Comparison of ENCODE assay signal across 1 cellular context in the genomic region with DNA sequence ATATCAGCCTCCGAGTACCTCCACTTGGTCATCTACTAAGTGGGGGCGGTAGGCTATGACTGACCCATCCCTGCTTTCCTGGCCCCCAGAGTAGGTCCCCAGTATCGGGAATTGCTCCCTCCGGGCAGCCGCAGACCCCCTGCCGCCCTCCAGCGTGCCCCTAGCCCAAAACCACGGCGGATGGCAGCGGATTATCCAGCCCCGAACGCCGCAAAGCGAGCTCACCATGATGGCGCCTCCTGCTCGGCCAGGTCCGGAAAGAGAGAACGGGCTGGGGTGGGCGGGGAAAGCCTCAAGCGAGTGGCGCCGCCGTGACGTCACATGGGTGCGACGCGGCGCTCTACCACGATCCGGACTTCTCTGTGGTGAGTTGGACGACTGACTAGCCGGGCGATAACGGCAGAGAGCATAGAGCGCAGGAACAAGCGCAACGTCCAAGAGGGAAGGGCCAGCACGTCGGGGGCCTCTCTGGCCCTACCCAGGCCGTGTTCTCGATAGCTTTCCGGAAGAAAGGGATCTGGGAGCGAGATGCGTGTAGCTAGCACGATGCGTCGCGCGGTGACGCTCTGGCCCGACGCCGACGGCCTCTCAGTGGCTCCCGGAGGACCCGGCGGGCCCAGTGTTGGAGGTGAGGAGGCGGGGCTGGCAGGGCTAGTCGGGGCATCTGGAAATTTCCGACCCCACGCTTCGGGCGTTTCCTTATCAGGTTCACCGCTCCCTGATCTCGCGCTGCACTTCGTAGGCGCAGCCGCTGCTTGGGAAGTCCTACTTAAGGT.
A peak's percentile ranks its signal among the peaks of the same experiment; 100 is the strongest.
TF ChIP-seq lines count a peak whose summit lies in the region.

RPL18 (minus strand) TSS at position 263 of the 776 bp plus-strand sequence; CDS start at position 228, 35 bp downstream.
A gene with protein sequence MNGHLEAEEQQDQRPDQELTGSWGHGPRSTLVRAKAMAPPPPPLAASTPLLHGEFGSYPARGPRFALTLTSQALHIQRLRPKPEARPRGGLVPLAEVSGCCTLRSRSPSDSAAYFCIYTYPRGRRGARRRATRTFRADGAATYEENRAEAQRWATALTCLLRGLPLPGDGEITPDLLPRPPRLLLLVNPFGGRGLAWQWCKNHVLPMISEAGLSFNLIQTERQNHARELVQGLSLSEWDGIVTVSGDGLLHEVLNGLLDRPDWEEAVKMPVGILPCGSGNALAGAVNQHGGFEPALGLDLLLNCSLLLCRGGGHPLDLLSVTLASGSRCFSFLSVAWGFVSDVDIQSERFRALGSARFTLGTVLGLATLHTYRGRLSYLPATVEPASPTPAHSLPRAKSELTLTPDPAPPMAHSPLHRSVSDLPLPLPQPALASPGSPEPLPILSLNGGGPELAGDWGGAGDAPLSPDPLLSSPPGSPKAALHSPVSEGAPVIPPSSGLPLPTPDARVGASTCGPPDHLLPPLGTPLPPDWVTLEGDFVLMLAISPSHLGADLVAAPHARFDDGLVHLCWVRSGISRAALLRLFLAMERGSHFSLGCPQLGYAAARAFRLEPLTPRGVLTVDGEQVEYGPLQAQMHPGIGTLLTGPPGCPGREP (plus strand): TSS at position 591 of the 776 bp plus-strand sequence. CDS start 1,009 bp downstream, outside the sequence.

TF ChIP-seq in K562, 482 proteins besides CTCF, POLR2A, EP300 and RAD21 (continued from another document and continues in another):
- TF ChIP-seq FOXM1 (IDR thresholded peaks at IDR 0.05; ENCODE audit: low read depth) (peak; percentile 49), FOXM1 (CRISPR knock-in tag; IDR thresholded peaks at IDR 0.05; ENCODE audit: low read depth) (no peak), ESRRB (CRISPR knock-in tag; IDR thresholded peaks at IDR 0.05; ENCODE audit: borderline replicate concordance) (no peak), SRF (CRISPR knock-in tag; IDR thresholded peaks at IDR 0.05) (peak in 1 of 2 experiments; percentile 73; a peak in 1 of 4 replicates), ZNF408 (CRISPR knock-in tag; IDR thresholded peaks at IDR 0.05; ENCODE audit: low read depth) (no peak), MEF2A (IDR thresholded peaks at IDR 0.05; ENCODE audit: control insufficient read depth, low read depth, low read length) (0 out of 2 replicates have a peak, but pooled peaks have one; percentile 55), SMAD1 (IDR thresholded peaks at IDR 0.05; ENCODE audit: low read depth, low read length, partially characterized antibody) (no peak), BRD9 (IDR thresholded peaks at IDR 0.05; ENCODE audit: low read depth, partially characterized antibody) (peak; percentile 88), HDAC8 (tag; IDR thresholded peaks at IDR 0.05) (no peak), L3MBTL2 (IDR thresholded peaks at IDR 0.05) (peak; percentile 79), POLR2H (tag; IDR thresholded peaks at IDR 0.05; ENCODE audit: low read depth) (peak; percentile 97), NFE2 (IDR thresholded peaks at IDR 0.05; ENCODE audit: low read depth) (peak; percentile 32), U2AF1 (optimal IDR thresholded peaks at IDR 0.05; ENCODE audit: low read depth, low read length) (peak; percentile 87), ZNF212 (CRISPR knock-in tag; IDR thresholded peaks at IDR 0.05) (no peak), MTA3 (IDR thresholded peaks at IDR 0.05; ENCODE audit: borderline replicate concordance) (peak; percentile 82; the same call in 1 of the 2 replicates), FOXK1 (CRISPR knock-in tag; IDR thresholded peaks at IDR 0.05; ENCODE audit: borderline replicate concordance) (peak; percentile 69; the same call in 1 of the 2 replicates), CBFA2T3 (IDR thresholded peaks at IDR 0.05) (peak; percentile 17; the same call in 1 of the 2 replicates), IRF2 (CRISPR knock-in tag; IDR thresholded peaks at IDR 0.05) (no peak), TRIM28 (IDR thresholded peaks at IDR 0.05) (no peak), TAF9B (IDR thresholded peaks at IDR 0.05; ENCODE audit: partially characterized antibody) (peak; percentile 96), CBX3 (IDR thresholded peaks at IDR 0.05; ENCODE audit: borderline replicate concordance in 1 of 2, low read length in 2 of 2) (peak in 1 of 2 experiments; percentile 91; a peak in 2 of 3 replicates), NELFE (IDR thresholded peaks at IDR 0.05; ENCODE audit: insufficient read depth, insufficient read length) (no peak), BRF1 (IDR thresholded peaks at IDR 0.05; ENCODE audit: borderline replicate concordance, extremely low read depth, insufficient read length) (no peak), ZFPM2 (CRISPR knock-in tag; IDR thresholded peaks at IDR 0.05) (no peak; the same call in 1 of the 2 replicates), FOXJ2 (tag; IDR thresholded peaks at IDR 0.05) (no peak; the same call in 1 of the 2 replicates), BHLHE40 (IDR thresholded peaks at IDR 0.05; ENCODE audit: low read length) (peak; percentile 58), GABPB1 (CRISPR knock-in tag; IDR thresholded peaks at IDR 0.05) (peak; percentile 93), TCF15 (CRISPR knock-in tag; IDR thresholded peaks at IDR 0.05) (no peak), TEAD4 (IDR thresholded peaks at IDR 0.05; ENCODE audit: low read length) (no peak), TEAD4 (CRISPR knock-in tag; IDR thresholded peaks at IDR 0.05; ENCODE audit: borderline replicate concordance) (no peak), SIN3B (IDR thresholded peaks at IDR 0.05; ENCODE audit: low read depth) (peak; percentile 75), ZKSCAN8 (CRISPR knock-in tag; IDR thresholded peaks at IDR 0.05) (no peak), ZNF311 (CRISPR knock-in tag; IDR thresholded peaks at IDR 0.05) (no peak), ZKSCAN1 (IDR thresholded peaks at IDR 0.05; ENCODE audit: low read depth, low read length) (no peak; the same call in none of the 2 replicates), NEUROD1 (IDR thresholded peaks at IDR 0.05; ENCODE audit: borderline replicate concordance, low read depth, low read length, partially characterized antibody) (peak; percentile 56), CLOCK (CRISPR knock-in tag; IDR thresholded peaks at IDR 0.05; ENCODE audit: borderline replicate concordance) (no peak)
- TF ChIP-seq, protein P1, sequence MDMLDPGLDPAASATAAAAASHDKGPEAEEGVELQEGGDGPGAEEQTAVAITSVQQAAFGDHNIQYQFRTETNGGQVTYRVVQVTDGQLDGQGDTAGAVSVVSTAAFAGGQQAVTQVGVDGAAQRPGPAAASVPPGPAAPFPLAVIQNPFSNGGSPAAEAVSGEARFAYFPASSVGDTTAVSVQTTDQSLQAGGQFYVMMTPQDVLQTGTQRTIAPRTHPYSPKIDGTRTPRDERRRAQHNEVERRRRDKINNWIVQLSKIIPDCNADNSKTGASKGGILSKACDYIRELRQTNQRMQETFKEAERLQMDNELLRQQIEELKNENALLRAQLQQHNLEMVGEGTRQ (CRISPR knock-in tag; IDR thresholded peaks at IDR 0.05): no peak
- TF ChIP-seq, protein P2, sequence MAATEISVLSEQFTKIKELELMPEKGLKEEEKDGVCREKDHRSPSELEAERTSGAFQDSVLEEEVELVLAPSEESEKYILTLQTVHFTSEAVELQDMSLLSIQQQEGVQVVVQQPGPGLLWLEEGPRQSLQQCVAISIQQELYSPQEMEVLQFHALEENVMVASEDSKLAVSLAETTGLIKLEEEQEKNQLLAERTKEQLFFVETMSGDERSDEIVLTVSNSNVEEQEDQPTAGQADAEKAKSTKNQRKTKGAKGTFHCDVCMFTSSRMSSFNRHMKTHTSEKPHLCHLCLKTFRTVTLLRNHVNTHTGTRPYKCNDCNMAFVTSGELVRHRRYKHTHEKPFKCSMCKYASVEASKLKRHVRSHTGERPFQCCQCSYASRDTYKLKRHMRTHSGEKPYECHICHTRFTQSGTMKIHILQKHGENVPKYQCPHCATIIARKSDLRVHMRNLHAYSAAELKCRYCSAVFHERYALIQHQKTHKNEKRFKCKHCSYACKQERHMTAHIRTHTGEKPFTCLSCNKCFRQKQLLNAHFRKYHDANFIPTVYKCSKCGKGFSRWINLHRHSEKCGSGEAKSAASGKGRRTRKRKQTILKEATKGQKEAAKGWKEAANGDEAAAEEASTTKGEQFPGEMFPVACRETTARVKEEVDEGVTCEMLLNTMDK (IDR thresholded peaks at IDR 0.05; ENCODE audit: borderline replicate concordance, insufficient read depth, low read depth, low read length, poor library complexity, severe bottlenecking): no peak
- TF ChIP-seq, protein P3, sequence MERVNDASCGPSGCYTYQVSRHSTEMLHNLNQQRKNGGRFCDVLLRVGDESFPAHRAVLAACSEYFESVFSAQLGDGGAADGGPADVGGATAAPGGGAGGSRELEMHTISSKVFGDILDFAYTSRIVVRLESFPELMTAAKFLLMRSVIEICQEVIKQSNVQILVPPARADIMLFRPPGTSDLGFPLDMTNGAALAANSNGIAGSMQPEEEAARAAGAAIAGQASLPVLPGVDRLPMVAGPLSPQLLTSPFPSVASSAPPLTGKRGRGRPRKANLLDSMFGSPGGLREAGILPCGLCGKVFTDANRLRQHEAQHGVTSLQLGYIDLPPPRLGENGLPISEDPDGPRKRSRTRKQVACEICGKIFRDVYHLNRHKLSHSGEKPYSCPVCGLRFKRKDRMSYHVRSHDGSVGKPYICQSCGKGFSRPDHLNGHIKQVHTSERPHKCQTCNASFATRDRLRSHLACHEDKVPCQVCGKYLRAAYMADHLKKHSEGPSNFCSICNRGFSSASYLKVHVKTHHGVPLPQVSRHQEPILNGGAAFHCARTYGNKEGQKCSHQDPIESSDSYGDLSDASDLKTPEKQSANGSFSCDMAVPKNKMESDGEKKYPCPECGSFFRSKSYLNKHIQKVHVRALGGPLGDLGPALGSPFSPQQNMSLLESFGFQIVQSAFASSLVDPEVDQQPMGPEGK (CRISPR knock-in tag; IDR thresholded peaks at IDR 0.05; ENCODE audit: borderline replicate concordance): no peak
- TF ChIP-seq, protein P4, sequence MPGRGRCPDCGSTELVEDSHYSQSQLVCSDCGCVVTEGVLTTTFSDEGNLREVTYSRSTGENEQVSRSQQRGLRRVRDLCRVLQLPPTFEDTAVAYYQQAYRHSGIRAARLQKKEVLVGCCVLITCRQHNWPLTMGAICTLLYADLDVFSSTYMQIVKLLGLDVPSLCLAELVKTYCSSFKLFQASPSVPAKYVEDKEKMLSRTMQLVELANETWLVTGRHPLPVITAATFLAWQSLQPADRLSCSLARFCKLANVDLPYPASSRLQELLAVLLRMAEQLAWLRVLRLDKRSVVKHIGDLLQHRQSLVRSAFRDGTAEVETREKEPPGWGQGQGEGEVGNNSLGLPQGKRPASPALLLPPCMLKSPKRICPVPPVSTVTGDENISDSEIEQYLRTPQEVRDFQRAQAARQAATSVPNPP (IDR thresholded peaks at IDR 0.05; ENCODE audit: borderline replicate concordance, insufficient read depth, insufficient read length): no peak
- TF ChIP-seq, protein P5, sequence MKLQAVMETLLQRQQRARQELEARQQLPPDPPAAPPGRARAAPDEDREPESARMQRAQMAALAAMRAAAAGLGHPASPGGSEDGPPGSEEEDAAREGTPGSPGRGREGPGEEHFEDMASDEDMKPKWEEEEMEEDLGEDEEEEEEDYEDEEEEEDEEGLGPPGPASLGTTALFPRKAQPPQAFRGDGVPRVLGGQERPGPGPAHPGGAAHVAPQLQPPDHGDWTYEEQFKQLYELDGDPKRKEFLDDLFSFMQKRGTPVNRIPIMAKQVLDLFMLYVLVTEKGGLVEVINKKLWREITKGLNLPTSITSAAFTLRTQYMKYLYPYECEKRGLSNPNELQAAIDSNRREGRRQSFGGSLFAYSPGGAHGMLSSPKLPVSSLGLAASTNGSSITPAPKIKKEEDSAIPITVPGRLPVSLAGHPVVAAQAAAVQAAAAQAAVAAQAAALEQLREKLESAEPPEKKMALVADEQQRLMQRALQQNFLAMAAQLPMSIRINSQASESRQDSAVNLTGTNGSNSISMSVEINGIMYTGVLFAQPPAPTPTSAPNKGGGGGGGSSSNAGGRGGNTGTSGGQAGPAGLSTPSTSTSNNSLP (IDR thresholded peaks at IDR 0.05; ENCODE audit: borderline replicate concordance, low read depth, low read length): peak; percentile 60; the same call in 1 of the 2 replicates
- TF ChIP-seq, protein P6, sequence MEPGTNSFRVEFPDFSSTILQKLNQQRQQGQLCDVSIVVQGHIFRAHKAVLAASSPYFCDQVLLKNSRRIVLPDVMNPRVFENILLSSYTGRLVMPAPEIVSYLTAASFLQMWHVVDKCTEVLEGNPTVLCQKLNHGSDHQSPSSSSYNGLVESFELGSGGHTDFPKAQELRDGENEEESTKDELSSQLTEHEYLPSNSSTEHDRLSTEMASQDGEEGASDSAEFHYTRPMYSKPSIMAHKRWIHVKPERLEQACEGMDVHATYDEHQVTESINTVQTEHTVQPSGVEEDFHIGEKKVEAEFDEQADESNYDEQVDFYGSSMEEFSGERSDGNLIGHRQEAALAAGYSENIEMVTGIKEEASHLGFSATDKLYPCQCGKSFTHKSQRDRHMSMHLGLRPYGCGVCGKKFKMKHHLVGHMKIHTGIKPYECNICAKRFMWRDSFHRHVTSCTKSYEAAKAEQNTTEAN (CRISPR knock-in tag; IDR thresholded peaks at IDR 0.05): 0 out of 2 replicates have a peak, but pooled peaks have one; percentile 73
- TF ChIP-seq, protein P7, sequence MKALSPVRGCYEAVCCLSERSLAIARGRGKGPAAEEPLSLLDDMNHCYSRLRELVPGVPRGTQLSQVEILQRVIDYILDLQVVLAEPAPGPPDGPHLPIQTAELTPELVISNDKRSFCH (CRISPR knock-in tag; IDR thresholded peaks at IDR 0.05): no peak
- TF ChIP-seq, protein P7 (tag; IDR thresholded peaks at IDR 0.05): peak; percentile 48; the same call in 1 of the 2 replicates
